Comparison of ENCODE assay signal across 22 cellular contexts in the genomic region with DNA sequence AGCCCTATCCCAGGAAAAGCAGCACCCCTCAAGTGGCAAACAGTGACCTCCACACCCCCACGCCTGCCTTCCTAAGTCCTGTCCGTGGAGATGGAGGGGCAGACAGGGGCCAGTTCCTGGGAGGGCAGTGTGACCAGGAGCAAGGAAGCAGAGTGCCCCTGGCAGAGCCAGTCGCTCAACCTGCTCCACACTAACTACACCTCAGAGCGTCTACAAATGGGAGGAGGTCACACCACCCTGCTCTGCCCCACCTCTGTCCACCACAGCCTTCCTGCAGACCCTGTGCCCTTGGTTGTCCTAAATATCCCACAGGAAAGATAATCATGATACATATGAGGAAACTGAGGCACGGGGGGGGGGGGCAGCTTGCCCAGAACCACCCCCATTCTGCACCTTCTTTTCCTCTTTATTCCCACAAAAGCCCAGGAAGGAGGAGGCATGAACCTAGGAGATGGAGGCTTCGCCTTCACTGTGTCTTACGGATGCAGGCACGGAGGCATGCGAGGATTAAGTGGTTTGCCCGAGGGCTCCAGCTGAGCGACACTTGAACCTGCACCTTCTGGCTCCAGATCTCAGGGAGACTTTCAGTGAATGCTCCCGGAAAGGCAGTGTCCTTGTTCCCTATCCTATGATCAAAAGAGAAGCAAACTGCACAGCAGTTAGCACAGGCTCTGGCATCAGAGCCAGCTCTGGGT. TPM values are rescaled to one million over a fixed set of nuclear protein-coding genes. Genes with fewer than 3 reads are reported as not detected.
A peak's percentile ranks its signal among the peaks of the same experiment; 100 is the strongest.
DNase-seq lines count a peak whose midpoint lies in the region; ATAC-seq and TF ChIP-seq lines count a peak whose summit lies in the region.
"Had no signal": no experiment of that assay in that cellular context is flagged by ENCODE, and none has a peak within 500 bp of the region (broad histone marks: within the 10 kb centered on the region; RNA-seq: fewer than 3 reads in every experiment).

No MANE protein-coding gene starts in this region.

- H3K79me2 ChIP-seq in GM23338 (replicated peaks; ENCODE audit: insufficient read depth): no peaks in the 10 kb centered on the region

- DNase-seq in GM23338 (ENCODE audit: low spot score) (no peak), T-helper 17 cell (no peak), BE2C (no peak)
- no peak for DNase-seq in naive thymus-derived CD4-positive, alpha-beta T cell
- no peak for DNase-seq in activated T-cell treated with anti-CD3 and anti-CD28 coated beads, Interleukin-2, amount 50 U/mL, for 24 hours
- DNase-seq: C1 segment of cervical spinal cord; DND-41; GM23248; KBM-7; NCI-H1105 treated with DMSO at 0.1 percent for 48 hours; NCI-H2107; NCI-H345; NCI-H526 treated with DMSO at 0.1 percent for 48 hours; NK-92 treated with Interleukin-12 subunit alpha and Interleukin-12 subunit beta, amount 100 ng/mL, for 24 hours; T-helper 1 cell had no signal

- peaks cover 42% of the 10 kb centered on the region for H3K4me1 Mint-ChIP-seq in GM23338
- H3K4me1 Mint-ChIP-seq in T-helper 17 cell: peaks cover 24% of the 10 kb centered on the region
- peaks cover 19 to 63% (median 52%) of the 10 kb centered on the region in 7 donors for H3K4me1 Mint-ChIP-seq in naive thymus-derived CD4-positive, alpha-beta T cell
- H3K4me1 Mint-ChIP-seq in activated T-cell treated with anti-CD3 and anti-CD28 coated beads, Interleukin-2, amount 50 U/mL, for 24 hours (ENCODE audit: low read depth): peaks cover 31% of the 10 kb centered on the region
- peaks cover 12% of the 10 kb centered on the region for H3K4me1 Mint-ChIP-seq in stimulated activated memory B cell treated with anti-CD40 and anti-IgM and Interleukin-4, amounts not matched to agents 10 μg/mL and 1 μg/mL and 100 μg/mL, for 72 hours

- POLR2A ChIA-PET in naive thymus-derived CD4-positive, alpha-beta T cell (lab: Charles Lee): interaction anchor here (0.6 to 7.6 kb wide), 5 partner anchors 9 to 60 kb away, joined by 3 to 45 read pairs (median 4); no protein-coding TSS in a partner anchor

- H3K9me3 Mint-ChIP-seq in GM23338: no peaks in the 10 kb centered on the region
- H3K9me3 Mint-ChIP-seq in naive thymus-derived CD4-positive, alpha-beta T cell: peaks cover 0 to 5% (median 0%) of the 10 kb centered on the region in 11 donors
- H3K9me3 Mint-ChIP-seq in activated T-cell treated with anti-CD3 and anti-CD28 coated beads, Interleukin-2, amount 50 U/mL, for 24 hours: no peaks in the 10 kb centered on the region
- no peaks in the 10 kb centered on the region for H3K9me3 Mint-ChIP-seq in stimulated activated memory B cell treated with anti-CD40 and anti-IgM and Interleukin-4, amounts not matched to agents 10 μg/mL and 1 μg/mL and 100 μg/mL, for 72 hours

- no peaks in the 10 kb centered on the region for H3K9me3 ChIP-seq in BLaER1 treated with 17β-estradiol and CSF1 and Interleukin-3, amounts not matched to agents 10 nM and 100 nM (replicated peaks in 1 of 11)
- H3K9me3 ChIP-seq in T-helper 17 cell (ENCODE audit: control insufficient read depth, low read length, poor library complexity, severe bottlenecking) (no peaks in the 10 kb centered on the region), BE2C (no peaks in the 10 kb centered on the region)
- H3K9me3 ChIP-seq in naive thymus-derived CD4-positive, alpha-beta T cell (ENCODE audit: control insufficient read depth in 2 of 3, low read length in 3 of 3): no peaks in the 10 kb centered on the region
- H3K9me3 ChIP-seq: A549 had no signal

- H3K9ac ChIP-seq in BLaER1 treated with 17β-estradiol and CSF1 and Interleukin-3, amounts not matched to agents 10 nM and 100 nM: no peak overlapping the region
- H3K9ac ChIP-seq: GM23248 had no signal

- H3K4me3 ChIP-seq in BLaER1 treated with 17β-estradiol and CSF1 and Interleukin-3, amounts not matched to agents 10 nM and 100 nM: no peak overlapping the region
- H3K4me3 ChIP-seq in GM23338 (no peak overlapping the region), BE2C (ENCODE audit: low read depth, low read length) (no peak overlapping the region)
- H3K4me3 ChIP-seq in naive thymus-derived CD4-positive, alpha-beta T cell (ENCODE audit: low read length): no peak overlapping the region
- H3K4me3 ChIP-seq: A549, GM23248 had no signal

- no peaks in the 10 kb centered on the region for H3F3A ChIP-seq in GM23338 (replicated peaks; ENCODE audit: low read depth)

- peak overlapping the region in 10 of 11 experiments; percentile 53 to 85 (median 78); a peak in 16 of 22 replicates for H3K4me2 ChIP-seq in BLaER1 treated with 17β-estradiol and CSF1 and Interleukin-3, amounts not matched to agents 10 nM and 100 nM
- no peak overlapping the region for H3K4me2 ChIP-seq in GM23338
- H3K4me2 ChIP-seq: A549 had no signal

- peaks cover 31 to 67% (median 53%) of the 10 kb centered on the region in 10 experiments for H3K4me1 ChIP-seq in BLaER1 treated with 17β-estradiol and CSF1 and Interleukin-3, amounts not matched to agents 10 nM and 100 nM
- H3K4me1 ChIP-seq in GM23338 (ENCODE audit: insufficient read depth): 0 out of 2 replicates have a peak, but pooled peaks cover 12% of the 10 kb centered on the region
- H3K4me1 ChIP-seq in naive thymus-derived CD4-positive, alpha-beta T cell (ENCODE audit: control insufficient read depth in 2 of 2, insufficient read depth in 2 of 2, low read length in 2 of 2): peaks cover 0 to 35% of the 10 kb centered on the region in 2 donors
- H3K4me1 ChIP-seq in BE2C: peaks cover 3% of the 10 kb centered on the region; the same call in 1 of the 2 replicates
- H3K4me1 ChIP-seq: A549 had no signal

- no peak overlapping the region for H3K27ac Mint-ChIP-seq in GM23338
- peak overlapping the region; percentile 14 for H3K27ac Mint-ChIP-seq in T-helper 17 cell
- H3K27ac Mint-ChIP-seq in naive thymus-derived CD4-positive, alpha-beta T cell: peak overlapping the region in 8 of 9 donors; percentile 49 to 99 (median 96)
- no peak overlapping the region for H3K27ac Mint-ChIP-seq in activated T-cell treated with anti-CD3 and anti-CD28 coated beads, Interleukin-2, amount 50 U/mL, for 24 hours
- no peak overlapping the region for H3K27ac Mint-ChIP-seq in stimulated activated memory B cell treated with anti-CD40 and anti-IgM and Interleukin-4, amounts not matched to agents 10 μg/mL and 1 μg/mL and 100 μg/mL, for 72 hours

- CTCF ChIA-PET in naive thymus-derived CD4-positive, alpha-beta T cell (lab: Charles Lee): no interaction called here

- TF ChIP-seq CTCF in GM23338 (conservative IDR thresholded peaks at IDR 0.05; ENCODE audit: low read depth in 2 of 2): no peak
- no peak for TF ChIP-seq CTCF in BE2C (IDR thresholded peaks at IDR 0.05; ENCODE audit: low read depth, low read length)

- peak overlapping the region in 1 of 11 experiments; percentile 51; a peak in 2 of 22 replicates for H3K27ac ChIP-seq in BLaER1 treated with 17β-estradiol and CSF1 and Interleukin-3, amounts not matched to agents 10 nM and 100 nM
- H3K27ac ChIP-seq in GM23338 (ENCODE audit: low read depth): no peak overlapping the region
- peak overlapping the region; percentile 49 for H3K27ac ChIP-seq in naive thymus-derived CD4-positive, alpha-beta T cell (ENCODE audit: low read depth, low read length)
- H3K27ac ChIP-seq: A549, GM23248 had no signal

- no peak overlapping the region for H3K4me3 Mint-ChIP-seq in GM23338
- no peak overlapping the region for H3K4me3 Mint-ChIP-seq in T-helper 17 cell
- peak overlapping the region in 1 of 10 donors; percentile 47 for H3K4me3 Mint-ChIP-seq in naive thymus-derived CD4-positive, alpha-beta T cell
- no peak overlapping the region for H3K4me3 Mint-ChIP-seq in activated T-cell treated with anti-CD3 and anti-CD28 coated beads, Interleukin-2, amount 50 U/mL, for 24 hours
- H3K4me3 Mint-ChIP-seq in stimulated activated memory B cell treated with anti-CD40 and anti-IgM and Interleukin-4, amounts not matched to agents 10 μg/mL and 1 μg/mL and 100 μg/mL, for 72 hours: no peak overlapping the region

- H4K20me1 ChIP-seq in BLaER1 treated with 17β-estradiol and CSF1 and Interleukin-3, amounts not matched to agents 10 nM and 100 nM: no peaks in the 10 kb centered on the region; a peak in 1 of 22 replicates
- H4K20me1 ChIP-seq in GM23338 (replicated peaks; ENCODE audit: insufficient read depth): no peaks in the 10 kb centered on the region

- peaks cover 0 to 5% (median 0%) of the 10 kb centered on the region in 11 experiments; a peak in 2 of 22 replicates for H3K27me3 ChIP-seq in BLaER1 treated with 17β-estradiol and CSF1 and Interleukin-3, amounts not matched to agents 10 nM and 100 nM
- H3K27me3 ChIP-seq in GM23338 (ENCODE audit: insufficient read depth): no peaks in the 10 kb centered on the region
- H3K27me3 ChIP-seq in naive thymus-derived CD4-positive, alpha-beta T cell (ENCODE audit: control insufficient read depth in 2 of 2, insufficient read depth in 2 of 2, low read length in 2 of 2): no peaks in the 10 kb centered on the region
- no peaks in the 10 kb centered on the region for H3K27me3 ChIP-seq in BE2C

- no peaks in the 10 kb centered on the region for H3K36me3 ChIP-seq in BLaER1 treated with 17β-estradiol and CSF1 and Interleukin-3, amounts not matched to agents 10 nM and 100 nM
- H3K36me3 ChIP-seq in GM23338 (ENCODE audit: insufficient read depth): no peaks in the 10 kb centered on the region
- H3K36me3 ChIP-seq in naive thymus-derived CD4-positive, alpha-beta T cell (ENCODE audit: control insufficient read depth in 2 of 3, insufficient read depth in 3 of 3, low read length in 3 of 3): peaks cover 0 to 67% (median 22%) of the 10 kb centered on the region in 3 experiments
- H3K36me3 ChIP-seq in BE2C: no peaks in the 10 kb centered on the region

- peaks cover 10% of the 10 kb centered on the region for H3K27me3 Mint-ChIP-seq in GM23338 (ENCODE audit: insufficient read depth, low read depth, poor library complexity)
- H3K27me3 Mint-ChIP-seq in T-helper 17 cell: no peaks in the 10 kb centered on the region
- H3K27me3 Mint-ChIP-seq in naive thymus-derived CD4-positive, alpha-beta T cell: peaks cover 0 to 18% (median 0%) of the 10 kb centered on the region in 5 donors
- no peaks in the 10 kb centered on the region for H3K27me3 Mint-ChIP-seq in activated T-cell treated with anti-CD3 and anti-CD28 coated beads, Interleukin-2, amount 50 U/mL, for 24 hours
- peaks cover 69% of the 10 kb centered on the region for H3K27me3 Mint-ChIP-seq in stimulated activated memory B cell treated with anti-CD40 and anti-IgM and Interleukin-4, amounts not matched to agents 10 μg/mL and 1 μg/mL and 100 μg/mL, for 72 hours

- H2AFZ ChIP-seq in GM23338: no peak overlapping the region
- H2AFZ ChIP-seq: GM23248 had no signal

- intact Hi-C loops in naive thymus-derived CD4-positive, alpha-beta T cell (cut with micrococcal nuclease): no loop called here

- H3K36me3 Mint-ChIP-seq in GM23338 (ENCODE audit: low read depth): no peaks in the 10 kb centered on the region
- no peaks in the 10 kb centered on the region for H3K36me3 Mint-ChIP-seq in T-helper 17 cell (ENCODE audit: low read depth)
- peaks cover 0 to 42% (median 9%) of the 10 kb centered on the region in 5 donors for H3K36me3 Mint-ChIP-seq in naive thymus-derived CD4-positive, alpha-beta T cell
- peaks cover 7% of the 10 kb centered on the region for H3K36me3 Mint-ChIP-seq in activated T-cell treated with anti-CD3 and anti-CD28 coated beads, Interleukin-2, amount 50 U/mL, for 24 hours (ENCODE audit: low read depth)
- H3K36me3 Mint-ChIP-seq in stimulated activated memory B cell treated with anti-CD40 and anti-IgM and Interleukin-4, amounts not matched to agents 10 μg/mL and 1 μg/mL and 100 μg/mL, for 72 hours: no peaks in the 10 kb centered on the region

- ATAC-seq in GM23338 (peak; percentile 51), T-helper 17 cell (no peak), GM21360 (IDR thresholded peaks at IDR 0.05; ENCODE audit: unreplicated experiment) (no peak)
- no peak for ATAC-seq in naive thymus-derived CD4-positive, alpha-beta T cell
- ATAC-seq in stimulated activated memory B cell treated with anti-CD40 and anti-IgM and Interleukin-4, amounts not matched to agents 10 μg/mL and 1 μg/mL and 100 μg/mL, for 72 hours: no peak
- ATAC-seq: A549, HepG2, Right ventricle myocardium inferior, SK-N-SH treated with all-trans-retinoic acid at 6 μM for 48 hours had no signal

- H3K9me2 ChIP-seq in GM23338 (ENCODE audit: insufficient read depth): no peaks in the 10 kb centered on the region

RNA-seq across cellular contexts. Expression of gene SELENON, which starts 42.7 kb away (rescaled TPM):
- total RNA-seq in GM23338 (2014; rRNA removed; shearing (Covaris generic)): 88.2 and 93.2 TPM in 2 replicates
- 17.9 and 19.9 TPM in 2 replicates for polyA plus RNA-seq in GM23338 (2016; fragmentation: Nextera tagmentation; extraction: Ambion mirVana)
- total RNA-seq in T-helper 17 cell: 10 to 100 TPM; 24.5 to 25.2 TPM
- 10 to 100 TPM; 11.9 to 27.7 (median 25.8) TPM for total RNA-seq in naive thymus-derived CD4-positive, alpha-beta T cell
- polyA plus RNA-seq in naive thymus-derived CD4-positive, alpha-beta T cell: 1 to 10 TPM; 2.6 to 5.6 TPM
- 19.0 TPM for polyA plus RNA-seq in BE2C (2012; ENCODE audit: insufficient read depth, insufficient read length, low read depth)

Comparison
In these comparisons a context has a peak if more than half of its experiments do, and no peak if none do; other contexts are left out.
1. H3K27ac Mint-ChIP-seq: peak in T-helper 17 cell (single experiment) and naive thymus-derived CD4-positive, alpha-beta T cell (8 of 9); none in GM23338 (single experiment), activated T-cell treated with anti-CD3 and anti-CD28 coated beads, Interleukin-2, amount 50 U/mL, for 24 hours (single experiment) and stimulated activated memory B cell treated with anti-CD40 and anti-IgM and Interleukin-4, amounts not matched to agents 10 μg/mL and 1 μg/mL and 100 μg/mL, for 72 hours (single experiment).